Comparison of ENCODE assay signal across 7 cellular contexts in genomic region chr2:38581193-38582147, GRCh38. TPM values are rescaled to one million over a fixed set of nuclear protein-coding genes. Genes with fewer than 3 reads are reported as not detected.
A peak's percentile ranks its signal among the peaks of the same experiment; 100 is the strongest.
DNase-seq lines count a peak whose midpoint lies in the region; ATAC-seq lines count a peak whose summit lies in the region.

No MANE protein-coding gene starts in this region.

- H4K91ac ChIP-seq in trophoblast cell (ENCODE audit: low read depth, low read length): no peak overlapping the region

- H3K23ac ChIP-seq in trophoblast cell (ENCODE audit: low read length): no peak overlapping the region

- no peaks in the 10 kb centered on the region for H3K4me1 ChIP-seq in trophoblast cell (ENCODE audit: control insufficient read depth in 1 of 2, insufficient read depth in 2 of 2, low read length in 2 of 2)

- no peaks in the 10 kb centered on the region for H3K9me3 ChIP-seq in trophoblast cell (ENCODE audit: insufficient read depth, low read depth, low read length)

- no peak overlapping the region for H3K4ac ChIP-seq in trophoblast cell (ENCODE audit: low read depth, low read length)

- peak; percentile 46 for ATAC-seq in HG03558 (IDR thresholded peaks at IDR 0.05; ENCODE audit: extremely low read depth, unreplicated experiment)

- peak; percentile 90 for DNase-seq in G401 (ENCODE audit: low spot score)
- DNase-seq in NCI-H82 (lab: John Stamatoyannopoulos, UW): peak; percentile 88
- DNase-seq in activated gamma-delta T cell treated with anti-CD3 and anti-CD28 coated beads, Interleukin-2, amount 50 U/mL, for 16 hours (ENCODE audit: low read depth): peak; percentile 38
- peak; percentile 56 for DNase-seq in glomerular visceral epithelial cell (ENCODE audit: extremely low spot score)
- peak; percentile 59 to 91 for DNase-seq in trophoblast cell
- no peak for DNase-seq in posterior vena cava (ENCODE audit: low spot score)

- in situ Hi-C loops in G401 (cut with HindIII; ENCODE audit: low sequenced_read_pairs): no loop called here

- H2BK5ac ChIP-seq in trophoblast cell (ENCODE audit: low read depth, low read length, poor library complexity): no peak overlapping the region

- no peaks in the 10 kb centered on the region for H3K79me2 ChIP-seq in trophoblast cell (ENCODE audit: control insufficient read depth, insufficient read depth, low read length, poor library complexity)

- no peak overlapping the region for H2AFZ ChIP-seq in trophoblast cell (ENCODE audit: insufficient read depth, low read length, poor library complexity)

- no peak overlapping the region for H4K8ac ChIP-seq in trophoblast cell (ENCODE audit: low read depth, low read length)

- H3K14ac ChIP-seq in trophoblast cell (ENCODE audit: low read length): no peak overlapping the region

- no peak overlapping the region for H2BK120ac ChIP-seq in trophoblast cell (ENCODE audit: insufficient read depth, low read length, poor library complexity)

- no peak overlapping the region for H4K12ac ChIP-seq in trophoblast cell (ENCODE audit: low read depth, low read length)

- H2BK12ac ChIP-seq in trophoblast cell (ENCODE audit: low read length): no peak overlapping the region

- no peak overlapping the region for H3K27ac ChIP-seq in trophoblast cell (ENCODE audit: low read depth, low read length)

- no peaks in the 10 kb centered on the region for H3K79me1 ChIP-seq in trophoblast cell (ENCODE audit: low read length)

- no peak overlapping the region for H3K4me2 ChIP-seq in trophoblast cell (ENCODE audit: low read length)

- intact Hi-C loops in posterior vena cava (cut with DNase I): loop anchor here (1.0 to 5.0 kb wide), 2 partner anchors 140 to 146 kb away; no protein-coding TSS in a partner anchor

- no peaks in the 10 kb centered on the region for H3K27me3 ChIP-seq in trophoblast cell (ENCODE audit: insufficient read depth, low read length)

- H3K9ac ChIP-seq in trophoblast cell (ENCODE audit: low read length): no peak overlapping the region

- H3K4me3 ChIP-seq in trophoblast cell (ENCODE audit: low read depth, low read length): no peak overlapping the region

- no peak overlapping the region for H2AK5ac ChIP-seq in trophoblast cell (ENCODE audit: low read length)

- no CpG with 5 or more reads among the region's 9 CpGs for WGBS in trophoblast cell (ENCODE audit: extremely low coverage, insufficient coverage, insufficient read length)

- no peak overlapping the region for H3K18ac ChIP-seq in trophoblast cell (ENCODE audit: low read length)

- H3K36me3 ChIP-seq in trophoblast cell (ENCODE audit: control insufficient read depth in 1 of 2, insufficient read depth in 2 of 2, low read length in 2 of 2): peaks cover 6 to 9% of the 10 kb centered on the region in 2 experiments

RNA-seq across cellular contexts. Expression of gene HNRNPLL, which starts 21.3 kb away (rescaled TPM):
- total RNA-seq in G401 (2014; rRNA removed; shearing (Covaris generic)): 37.7 and 47.2 TPM in 2 replicates
- 20.3 and 20.7 TPM in 2 replicates for polyA plus RNA-seq in trophoblast cell (2013)
- 10 to 100 TPM; 54.6 to 55.6 TPM for total RNA-seq in posterior vena cava
